In genomic region chr9:124818431-124819281, GRCh38 we compare ENCODE assay signal across 1 cellular context.
A peak's percentile ranks its signal among the peaks of the same experiment; 100 is the strongest.
TF ChIP-seq lines count a peak whose summit lies in the region.

No MANE protein-coding gene starts in this region.

TF ChIP-seq in HepG2, 621 proteins besides CTCF, POLR2A, EP300 and RAD21 (continues in another document):
- TF ChIP-seq MAX (IDR thresholded peaks at IDR 0.05) = peak; percentile 81
- no peak; the same call in 1 of the 2 replicates for TF ChIP-seq ZNF619 (CRISPR knock-in tag; IDR thresholded peaks at IDR 0.05)
- TF ChIP-seq ZNF44 (CRISPR knock-in tag; IDR thresholded peaks at IDR 0.05) = peak; percentile 66; the same call in 1 of the 2 replicates
- TF ChIP-seq SIX1 (CRISPR knock-in tag; IDR thresholded peaks at IDR 0.05; ENCODE audit: borderline replicate concordance) = no peak
- TF ChIP-seq ZNF33B (CRISPR knock-in tag; IDR thresholded peaks at IDR 0.05) = no peak
- TF ChIP-seq THYN1 (CRISPR knock-in tag; IDR thresholded peaks at IDR 0.05; ENCODE audit: borderline replicate concordance, low read depth) = no peak
- no peak for TF ChIP-seq SNAI1 (CRISPR knock-in tag; IDR thresholded peaks at IDR 0.05; ENCODE audit: borderline replicate concordance)
- no peak for TF ChIP-seq HMGA1 (CRISPR knock-in tag; conservative IDR thresholded peaks at IDR 0.05)
- no peak for TF ChIP-seq TOE1 (CRISPR knock-in tag; IDR thresholded peaks at IDR 0.05)
- 0 out of 2 replicates have a peak, but pooled peaks have one; percentile 36 for TF ChIP-seq MYPOP (CRISPR knock-in tag; IDR thresholded peaks at IDR 0.05)
- peak; percentile 60; the same call in 1 of the 2 replicates for TF ChIP-seq NRL (CRISPR knock-in tag; IDR thresholded peaks at IDR 0.05; ENCODE audit: borderline replicate concordance)
- TF ChIP-seq ZKSCAN5 (CRISPR knock-in tag; IDR thresholded peaks at IDR 0.05) = no peak
- no peak for TF ChIP-seq ZNF878 (CRISPR knock-in tag; IDR thresholded peaks at IDR 0.05)
- TF ChIP-seq ZNF589 (CRISPR knock-in tag; conservative IDR thresholded peaks at IDR 0.05) = no peak
- no peak for TF ChIP-seq NBN (conservative IDR thresholded peaks at IDR 0.05)
- TF ChIP-seq MIXL1 (CRISPR knock-in tag; IDR thresholded peaks at IDR 0.05) = no peak
- no peak for TF ChIP-seq ZZZ3 (CRISPR knock-in tag; IDR thresholded peaks at IDR 0.05; ENCODE audit: borderline replicate concordance)
- TF ChIP-seq HNRNPH1 (optimal IDR thresholded peaks at IDR 0.05; ENCODE audit: low read depth, low read length) = no peak
- no peak; the same call in 1 of the 2 replicates for TF ChIP-seq ZNF124 (CRISPR knock-in tag; IDR thresholded peaks at IDR 0.05)
- no peak for TF ChIP-seq LRRFIP1 (CRISPR knock-in tag; conservative IDR thresholded peaks at IDR 0.05)
- TF ChIP-seq ZNF839 (CRISPR knock-in tag; IDR thresholded peaks at IDR 0.05; ENCODE audit: borderline replicate concordance) = no peak
- TF ChIP-seq ZNF7 (CRISPR knock-in tag; IDR thresholded peaks at IDR 0.05) = no peak
- TF ChIP-seq ATF7-NPFF (CRISPR knock-in tag; IDR thresholded peaks at IDR 0.05; ENCODE audit: low read depth) = no peak
- TF ChIP-seq SAFB2 (CRISPR knock-in tag; IDR thresholded peaks at IDR 0.05; ENCODE audit: borderline replicate concordance, low read depth) = peak; percentile 41; the same call in 1 of the 2 replicates
- 0 out of 2 replicates have a peak, but pooled peaks have one; percentile 12 for TF ChIP-seq TFDP1 (CRISPR knock-in tag; IDR thresholded peaks at IDR 0.05; ENCODE audit: borderline replicate concordance)
- no peak for TF ChIP-seq ZNF34 (CRISPR knock-in tag; IDR thresholded peaks at IDR 0.05; ENCODE audit: borderline replicate concordance)
- no peak for TF ChIP-seq ZNF740 (CRISPR knock-in tag; IDR thresholded peaks at IDR 0.05)
- TF ChIP-seq CREB3 (CRISPR knock-in tag; IDR thresholded peaks at IDR 0.05) = no peak
- no peak for TF ChIP-seq CREM (IDR thresholded peaks at IDR 0.05)
- no peak for TF ChIP-seq CREM (CRISPR knock-in tag; IDR thresholded peaks at IDR 0.05)
- peak; percentile 69 for TF ChIP-seq ELF3 (CRISPR knock-in tag; IDR thresholded peaks at IDR 0.05)
- TF ChIP-seq ZBTB42 (CRISPR knock-in tag; IDR thresholded peaks at IDR 0.05) = no peak
- TF ChIP-seq KAT7 (CRISPR knock-in tag; IDR thresholded peaks at IDR 0.05; ENCODE audit: borderline replicate concordance) = no peak
- TF ChIP-seq GMEB1 (CRISPR knock-in tag; IDR thresholded peaks at IDR 0.05; ENCODE audit: borderline replicate concordance) = no peak
- peak; percentile 35; the same call in 1 of the 2 replicates for TF ChIP-seq UBTF (CRISPR knock-in tag; IDR thresholded peaks at IDR 0.05)
- TF ChIP-seq ZNF777 (CRISPR knock-in tag; IDR thresholded peaks at IDR 0.05) = 0 out of 2 replicates have a peak, but pooled peaks have one; percentile 34
- TF ChIP-seq RARG (CRISPR knock-in tag; IDR thresholded peaks at IDR 0.05; ENCODE audit: low read depth) = no peak
- no peak for TF ChIP-seq GZF1 (CRISPR knock-in tag; IDR thresholded peaks at IDR 0.05)
- TF ChIP-seq ZNF510 (CRISPR knock-in tag; IDR thresholded peaks at IDR 0.05; ENCODE audit: low read depth) = no peak
- no peak; the same call in 1 of the 2 replicates for TF ChIP-seq ZNF879 (CRISPR knock-in tag; IDR thresholded peaks at IDR 0.05)
- peak; percentile 20; the same call in 1 of the 2 replicates for TF ChIP-seq RCOR2 (CRISPR knock-in tag; IDR thresholded peaks at IDR 0.05)
- no peak for TF ChIP-seq ATF1 (CRISPR knock-in tag; IDR thresholded peaks at IDR 0.05)
- TF ChIP-seq ZSCAN20 (CRISPR knock-in tag; IDR thresholded peaks at IDR 0.05; ENCODE audit: borderline replicate concordance) = no peak
- no peak for TF ChIP-seq ZBTB49 (CRISPR knock-in tag; IDR thresholded peaks at IDR 0.05; ENCODE audit: borderline replicate concordance)
- no peak for TF ChIP-seq ZIK1 (CRISPR knock-in tag; IDR thresholded peaks at IDR 0.05; ENCODE audit: borderline replicate concordance, low read depth)
- TF ChIP-seq ETV6 (CRISPR knock-in tag; conservative IDR thresholded peaks at IDR 0.05) = no peak
- peak; percentile 47; the same call in 1 of the 2 replicates for TF ChIP-seq ZSCAN21 (CRISPR knock-in tag; IDR thresholded peaks at IDR 0.05; ENCODE audit: borderline replicate concordance)
- no peak for TF ChIP-seq HOXA7 (CRISPR knock-in tag; IDR thresholded peaks at IDR 0.05)
- TF ChIP-seq MXD1 (CRISPR knock-in tag; IDR thresholded peaks at IDR 0.05) = no peak; the same call in 1 of the 2 replicates
- 0 out of 2 replicates have a peak, but pooled peaks have one; percentile 33 for TF ChIP-seq ZMYM3 (CRISPR knock-in tag; IDR thresholded peaks at IDR 0.05)
- TF ChIP-seq NFKBIZ (CRISPR knock-in tag; IDR thresholded peaks at IDR 0.05) = no peak
- TF ChIP-seq TBL1XR1 (IDR thresholded peaks at IDR 0.05; ENCODE audit: borderline replicate concordance, low read length, partially characterized antibody) = no peak
- TF ChIP-seq BCLAF1 (IDR thresholded peaks at IDR 0.05) = no peak
